Comparison of ENCODE assay signal across 19 cellular contexts in genomic region chr18:44712025-44712424, GRCh38. TPM values are rescaled to one million over a fixed set of nuclear protein-coding genes. Genes with fewer than 3 reads are reported as not detected.
A peak's percentile ranks its signal among the peaks of the same experiment; 100 is the strongest.
DNase-seq lines count a peak whose midpoint lies in the region; ATAC-seq and TF ChIP-seq lines count a peak whose summit lies in the region.
"Had no signal": no experiment of that assay in that cellular context is flagged by ENCODE, and none has a peak within 500 bp of the region (broad histone marks: within the 10 kb centered on the region; RNA-seq: fewer than 3 reads in every experiment).

No MANE protein-coding gene starts in this region.

- no peak for ATAC-seq in HG02870 (IDR thresholded peaks at IDR 0.05; ENCODE audit: unreplicated experiment)
- no peak for ATAC-seq in GM21528 (IDR thresholded peaks at IDR 0.05; ENCODE audit: low FRiP score, unreplicated experiment)
- ATAC-seq: T-cell had no signal

- peaks cover 82% of the 10 kb centered on the region for H3K4me1 Mint-ChIP-seq in brain
- H3K4me1 Mint-ChIP-seq in nephron progenitor cell, result peaks cover 75% of the 10 kb centered on the region

- CTCF ChIA-PET in mammary epithelial cell (lab: Charles Lee; ENCODE audit: low non-redundant PET), result no interaction called here

- H4K20me1 ChIP-seq in mammary epithelial cell (ENCODE audit: insufficient read depth, low read length), result no peaks in the 10 kb centered on the region

- no peak overlapping the region for H3K4me2 ChIP-seq in mammary epithelial cell (ENCODE audit: insufficient read depth, low read depth, low read length)

- no peak overlapping the region for H2AFZ ChIP-seq in mammary epithelial cell (ENCODE audit: low read depth, low read length)

- dilution Hi-C loops in mammary epithelial cell (cut with HindIII; ENCODE audit: low sequenced_read_pairs), result no loop called here

- DNase-seq in GM12865 (ENCODE audit: low read depth), result peak; percentile 36
- no peak for DNase-seq in nephron progenitor cell
- DNase-seq in mammary epithelial cell, result no peak
- no peak for DNase-seq in NCI-H1694 (lab: John Stamatoyannopoulos, UW)
- DNase-seq: activated CD4-positive, alpha-beta T cell treated with anti-CD3 and anti-CD28 coated beads for 4 hours; activated naive CD8-positive, alpha-beta T cell treated with anti-CD3 and anti-CD28 coated beads for 36 hours; cerebellar nuclear complex; foreskin fibroblast; GDM1; NCI-H526; SHP77; small intestine; stimulated activated naive CD4-positive, alpha-beta T cell treated with Interleukin-2 at 50 U/mL for 16 hours; T-cell; thyroid gland had no signal

- peaks cover 38% of the 10 kb centered on the region for H3K79me2 ChIP-seq in mammary epithelial cell (ENCODE audit: insufficient read depth, low read length)

- intact Hi-C loops in mammary epithelial cell (cut with micrococcal nuclease), result no loop called here

- TF ChIP-seq CTCF in GM12865 (IDR thresholded peaks at IDR 0.05; ENCODE audit: insufficient read depth, low read depth, low read length, missing control alignments), result no peak
- no peak for TF ChIP-seq CTCF in brain (conservative IDR thresholded peaks at IDR 0.05)
- TF ChIP-seq CTCF in nephron progenitor cell (IDR thresholded peaks at IDR 0.05), result no peak
- no peak for TF ChIP-seq CTCF in mammary epithelial cell (conservative IDR thresholded peaks at IDR 0.05 in 1 of 2, IDR thresholded peaks at IDR 0.05 in 1 of 2; ENCODE audit: extremely low read depth in 1 of 2, insufficient read depth in 1 of 2, low read depth in 1 of 2, low read length in 2 of 2)

- H3K27ac ChIP-seq in HUES48 (ENCODE audit: low read depth, low read length), result peak overlapping the region; percentile 53
- H3K27ac ChIP-seq in mammary epithelial cell (ENCODE audit: insufficient read depth, low read depth, low read length), result no peak overlapping the region
- H3K27ac ChIP-seq: thyroid gland had no signal

- H3K9me3 ChIP-seq in HUES48 (ENCODE audit: control insufficient read depth, insufficient read depth, low read length) (no peaks in the 10 kb centered on the region), mammary epithelial cell (replicated peaks; ENCODE audit: insufficient read depth, low read length) (no peaks in the 10 kb centered on the region)
- H3K9me3 ChIP-seq: thyroid gland had no signal

- in situ Hi-C loops in mammary epithelial cell (cut with MboI; ENCODE audit: low sequenced_read_pairs in 2 of 2), result no loop called here

- no TSS peak for BruUV-seq in mammary epithelial cell (replicated peaks; lab: Mats Ljungman, UMichigan)

- WGBS in mammary epithelial cell (ENCODE audit: low coverage, missing lambda C conversion rate), result 27% methylated on average over 2 of the region's 2 CpGs

- H3K36me3 Mint-ChIP-seq in brain (peaks cover 90% of the 10 kb centered on the region), nephron progenitor cell (ENCODE audit: low read depth) (peaks cover 65% of the 10 kb centered on the region)
- H3K36me3 Mint-ChIP-seq: activated naive CD8-positive, alpha-beta T cell treated with anti-CD3 and anti-CD28 coated beads for 36 hours; T-cell had no signal

- H3K36me3 ChIP-seq in HUES48 (ENCODE audit: control insufficient read depth, insufficient read depth, low read length), result no peaks in the 10 kb centered on the region
- peaks cover 2% of the 10 kb centered on the region for H3K36me3 ChIP-seq in mammary epithelial cell (ENCODE audit: insufficient read depth, low read length)
- H3K36me3 ChIP-seq: thyroid gland had no signal

- H3K27me3 ChIP-seq in HUES48 (ENCODE audit: control insufficient read depth, insufficient read depth, low read length) (no peaks in the 10 kb centered on the region), mammary epithelial cell (ENCODE audit: insufficient read depth, low read length) (no peaks in the 10 kb centered on the region)
- H3K27me3 ChIP-seq: thyroid gland had no signal

- no peaks in the 10 kb centered on the region for H3K27me3 Mint-ChIP-seq in brain
- H3K27me3 Mint-ChIP-seq in nephron progenitor cell (ENCODE audit: low read depth, poor library complexity), result no peaks in the 10 kb centered on the region

- H3K4me1 ChIP-seq in HUES48 (ENCODE audit: control insufficient read depth, insufficient read depth, low read length) (peaks cover 28% of the 10 kb centered on the region), mammary epithelial cell (ENCODE audit: insufficient read depth, low read length) (peaks cover 28% of the 10 kb centered on the region)

- H3K4me3 ChIP-seq in GM12865 (ENCODE audit: low read depth, low read length), result no peak overlapping the region
- no peak overlapping the region for H3K4me3 ChIP-seq in HUES48 (ENCODE audit: low read depth, low read length)
- no peak overlapping the region for H3K4me3 ChIP-seq in mammary epithelial cell (replicated peaks in 1 of 3; ENCODE audit: insufficient read depth in 1 of 3, low read depth in 2 of 3, low read length in 3 of 3)
- H3K4me3 ChIP-seq: thyroid gland had no signal

- H3K27ac Mint-ChIP-seq in brain (peak overlapping the region in 4 of 5 experiments; percentile 22 to 84 (median 65)), nephron progenitor cell (peak overlapping the region; percentile 79)
- H3K27ac Mint-ChIP-seq: activated naive CD8-positive, alpha-beta T cell treated with anti-CD3 and anti-CD28 coated beads for 36 hours; T-cell had no signal

- H3K9me3 Mint-ChIP-seq in brain, result peaks cover 4 to 34% (median 19%) of the 10 kb centered on the region in 5 experiments
- H3K9me3 Mint-ChIP-seq in nephron progenitor cell, result peaks cover 6% of the 10 kb centered on the region
- H3K9me3 Mint-ChIP-seq: T-cell had no signal

- H3K9ac ChIP-seq in HUES48 (ENCODE audit: low read depth, low read length), result no peak overlapping the region
- H3K9ac ChIP-seq in mammary epithelial cell (ENCODE audit: insufficient read depth, low read length), result no peak overlapping the region

- H3K4me3 Mint-ChIP-seq in brain, result no peak overlapping the region
- H3K4me3 Mint-ChIP-seq in nephron progenitor cell, result no peak overlapping the region
- H3K4me3 Mint-ChIP-seq: activated naive CD8-positive, alpha-beta T cell treated with anti-CD3 and anti-CD28 coated beads for 36 hours; T-cell had no signal

RNA-seq across cellular contexts. Expression of gene SETBP1, which starts 31.3 kb away (rescaled TPM):
- polyA plus RNA-seq in brain (ENCODE audit: insufficient read depth, low read depth, low replicate concordance) (25.7 TPM), mammary epithelial cell (7.4 TPM)
- 10 to 100 TPM; 23.2 to 34.7 TPM for total RNA-seq in mammary epithelial cell
- polyA minus RNA-seq in mammary epithelial cell, result 12.7 TPM
